11 cellular contexts compared by ENCODE assay signal in the genomic region with DNA sequence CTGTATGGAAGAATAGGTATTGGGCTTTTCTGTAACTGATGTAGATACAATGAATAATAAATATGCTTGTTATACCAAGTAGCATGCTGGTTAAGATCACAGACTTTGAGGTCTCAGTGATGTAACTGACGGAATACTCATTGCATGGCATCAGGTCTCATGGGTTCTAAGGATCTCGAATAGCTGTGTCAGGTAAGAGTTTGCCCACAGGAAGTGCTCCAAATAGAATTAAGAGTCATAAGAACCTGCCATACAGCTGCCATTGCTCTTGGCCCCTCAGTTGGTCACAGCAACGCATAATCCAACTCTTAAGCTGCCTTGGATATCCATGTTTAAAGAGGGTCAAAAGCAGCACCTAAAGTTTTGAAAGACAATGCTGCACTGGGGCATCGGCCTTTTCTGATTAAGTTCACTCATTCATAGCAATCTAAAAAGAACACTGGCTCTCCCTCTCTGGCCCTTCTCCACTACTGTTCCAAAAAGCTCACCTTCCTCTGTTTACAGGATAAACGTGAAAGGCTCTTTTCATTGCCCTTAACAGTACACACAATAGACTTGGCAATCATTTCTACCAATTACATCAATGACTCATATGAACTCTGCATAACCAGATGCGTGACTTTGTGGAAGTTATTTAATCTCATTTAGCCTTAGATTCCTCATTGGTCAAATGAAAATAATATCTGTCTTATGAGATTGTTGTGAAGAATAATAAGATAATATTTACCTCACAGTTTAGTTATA.
A peak's percentile ranks its signal among the peaks of the same experiment; 100 is the strongest.
DNase-seq lines count a peak whose midpoint lies in the region; ATAC-seq and TF ChIP-seq lines count a peak whose summit lies in the region.
"Had no signal": no experiment of that assay in that cellular context is flagged by ENCODE, and none has a peak within 500 bp of the region (broad histone marks: within the 10 kb centered on the region; RNA-seq: fewer than 3 reads in every experiment).

No MANE protein-coding gene starts in this region.

- intact Hi-C loops in CD4-positive, alpha-beta memory T cell (cut with micrococcal nuclease) = no loop called here

- no peaks in the 10 kb centered on the region for H3K36me3 ChIP-seq in HAP-1 (replicated peaks)
- H3K36me3 ChIP-seq in SJSA1 = no peaks in the 10 kb centered on the region
- no peaks in the 10 kb centered on the region for H3K36me3 ChIP-seq in skeletal muscle satellite cell (ENCODE audit: insufficient read depth, low read length)
- H3K36me3 ChIP-seq in CD4-positive, alpha-beta memory T cell (ENCODE audit: insufficient read depth, low read length) = no peaks in the 10 kb centered on the region

- H3K27me3 ChIP-seq in HAP-1 (ENCODE audit: low read depth) (no peaks in the 10 kb centered on the region), SJSA1 (replicated peaks) (no peaks in the 10 kb centered on the region), skeletal muscle satellite cell (ENCODE audit: control insufficient read depth, insufficient read depth, low read length) (no peaks in the 10 kb centered on the region)
- H3K27me3 ChIP-seq in CD4-positive, alpha-beta memory T cell (ENCODE audit: insufficient read depth, low read length) = no peaks in the 10 kb centered on the region

- peak overlapping the region; percentile 52 for H3K9ac ChIP-seq in skeletal muscle satellite cell (ENCODE audit: low read depth, low read length)

- no peak for ATAC-seq in GM19328 (IDR thresholded peaks at IDR 0.05; ENCODE audit: unreplicated experiment)
- ATAC-seq in GM19455 (IDR thresholded peaks at IDR 0.05; ENCODE audit: unreplicated experiment) = no peak

- POLR2A ChIA-PET in CD4-positive, alpha-beta memory T cell (lab: Charles Lee; ENCODE audit: partially characterized antibody) = no interaction called here

- H3K4me2 ChIP-seq in skeletal muscle satellite cell (ENCODE audit: low read length) = peak overlapping the region; percentile 70

- peaks cover 14 to 41% (median 30%) of the 10 kb centered on the region in 4 donors for H3K4me1 Mint-ChIP-seq in CD4-positive, alpha-beta memory T cell

- no peak overlapping the region for H3K4me3 ChIP-seq in HAP-1
- no peak overlapping the region for H3K4me3 ChIP-seq in SJSA1
- no peak overlapping the region for H3K4me3 ChIP-seq in fibroblast of pulmonary artery (replicated peaks; ENCODE audit: low read depth, low read length)
- H3K4me3 ChIP-seq in skeletal muscle satellite cell (ENCODE audit: low read length) = peak overlapping the region; percentile 53
- no peak overlapping the region for H3K4me3 ChIP-seq in CD4-positive, alpha-beta memory T cell (ENCODE audit: low read length in 2 of 2)

- no peak overlapping the region for H3K27ac Mint-ChIP-seq in CD4-positive, alpha-beta memory T cell
- H3K27ac Mint-ChIP-seq: activated T-helper 1 cell treated with anti-CD3 and anti-CD28 coated beads, Interleukin-12 subunit alpha, Interleukin-12 subunit beta, Interleukin-2, Interleukin-4 antibody, amounts not matched to agents 30 ng/mL and 10 ng/mL and 1 ng/mL, durations not matched to agents 14 hours and 24 hours and 36 hours had no signal

- peaks cover 31 to 51% of the 10 kb centered on the region in 2 donors for H3K36me3 Mint-ChIP-seq in CD4-positive, alpha-beta memory T cell

- H3K27ac ChIP-seq in SJSA1 = peak overlapping the region; percentile 80
- no peak overlapping the region for H3K27ac ChIP-seq in CD4-positive, alpha-beta memory T cell (ENCODE audit: low read depth, low read length)

- H3K4me1 ChIP-seq in HAP-1 = peaks cover 2% of the 10 kb centered on the region; the same call in 1 of the 2 replicates
- H3K4me1 ChIP-seq in SJSA1 (replicated peaks) = peaks cover 35% of the 10 kb centered on the region
- peaks cover 25% of the 10 kb centered on the region for H3K4me1 ChIP-seq in skeletal muscle satellite cell (ENCODE audit: control insufficient read depth, insufficient read depth, low read length)
- no peaks in the 10 kb centered on the region for H3K4me1 ChIP-seq in CD4-positive, alpha-beta memory T cell (ENCODE audit: insufficient read depth, low read length)

- peaks cover 0 to 4% (median 0%) of the 10 kb centered on the region in 8 donors for H3K9me3 Mint-ChIP-seq in CD4-positive, alpha-beta memory T cell
- H3K9me3 Mint-ChIP-seq: activated T-helper 1 cell treated with anti-CD3 and anti-CD28 coated beads, Interleukin-12 subunit alpha, Interleukin-12 subunit beta, Interleukin-2, Interleukin-4 antibody, amounts not matched to agents 30 ng/mL and 10 ng/mL and 1 ng/mL, durations not matched to agents 14 hours and 24 hours and 36 hours had no signal

- TF ChIP-seq CTCF in fibroblast of pulmonary artery (IDR thresholded peaks at IDR 0.05; ENCODE audit: low read length, missing control alignments) = no peak

- no peak overlapping the region for H3K4me3 Mint-ChIP-seq in CD4-positive, alpha-beta memory T cell
- H3K4me3 Mint-ChIP-seq: activated T-helper 1 cell treated with anti-CD3 and anti-CD28 coated beads, Interleukin-12 subunit alpha, Interleukin-12 subunit beta, Interleukin-2, Interleukin-4 antibody, amounts not matched to agents 30 ng/mL and 10 ng/mL and 1 ng/mL, durations not matched to agents 14 hours and 24 hours and 36 hours had no signal

- in situ Hi-C loops in HAP-1 (cut with MboI; ENCODE audit: low sequenced_read_pairs) = no loop called here

- CTCF ChIA-PET in CD4-positive, alpha-beta memory T cell (lab: Charles Lee; ENCODE audit: partially characterized antibody) = interaction anchor here (1.5 kb wide), 1 partner anchor 19 kb away, joined by 3 read pairs; no protein-coding TSS in a partner anchor

- no peaks in the 10 kb centered on the region for H3K27me3 Mint-ChIP-seq in CD4-positive, alpha-beta memory T cell

- peak; percentile 16 to 44 for DNase-seq in HAP-1 (ENCODE audit: low spot score in 2 of 2)
- DNase-seq in SJSA1 (ENCODE audit: low read depth in 1 of 2, low spot score in 2 of 2) = peak in 1 of 2 experiments; percentile 55
- DNase-seq in fibroblast of pulmonary artery (ENCODE audit: low read depth) = peak; percentile 69
- no peak for DNase-seq in CD4-positive, alpha-beta memory T cell
- no peak for DNase-seq in C1 segment of cervical spinal cord (lab: John Stamatoyannopoulos, UW)
- DNase-seq: NCI-H345, T-helper 9 cell had no signal

- H3K9me3 ChIP-seq in HAP-1 = no peaks in the 10 kb centered on the region
- no peaks in the 10 kb centered on the region for H3K9me3 ChIP-seq in SJSA1 (replicated peaks)
- H3K9me3 ChIP-seq in skeletal muscle satellite cell (replicated peaks; ENCODE audit: low read length) = no peaks in the 10 kb centered on the region
- H3K9me3 ChIP-seq in CD4-positive, alpha-beta memory T cell (ENCODE audit: control insufficient read depth in 1 of 2, low read length in 2 of 2) = no peaks in the 10 kb centered on the region

Comparison
In these comparisons a context has a peak if more than half of its experiments do, and no peak if none do; other contexts are left out.
1. DNase-seq: peak in HAP-1 (2 of 2) and fibroblast of pulmonary artery (single experiment); none in CD4-positive, alpha-beta memory T cell (0 of 5) and C1 segment of cervical spinal cord (0 of 14).